Comparison of ENCODE assay signal across 8 cellular contexts in the genomic region with DNA sequence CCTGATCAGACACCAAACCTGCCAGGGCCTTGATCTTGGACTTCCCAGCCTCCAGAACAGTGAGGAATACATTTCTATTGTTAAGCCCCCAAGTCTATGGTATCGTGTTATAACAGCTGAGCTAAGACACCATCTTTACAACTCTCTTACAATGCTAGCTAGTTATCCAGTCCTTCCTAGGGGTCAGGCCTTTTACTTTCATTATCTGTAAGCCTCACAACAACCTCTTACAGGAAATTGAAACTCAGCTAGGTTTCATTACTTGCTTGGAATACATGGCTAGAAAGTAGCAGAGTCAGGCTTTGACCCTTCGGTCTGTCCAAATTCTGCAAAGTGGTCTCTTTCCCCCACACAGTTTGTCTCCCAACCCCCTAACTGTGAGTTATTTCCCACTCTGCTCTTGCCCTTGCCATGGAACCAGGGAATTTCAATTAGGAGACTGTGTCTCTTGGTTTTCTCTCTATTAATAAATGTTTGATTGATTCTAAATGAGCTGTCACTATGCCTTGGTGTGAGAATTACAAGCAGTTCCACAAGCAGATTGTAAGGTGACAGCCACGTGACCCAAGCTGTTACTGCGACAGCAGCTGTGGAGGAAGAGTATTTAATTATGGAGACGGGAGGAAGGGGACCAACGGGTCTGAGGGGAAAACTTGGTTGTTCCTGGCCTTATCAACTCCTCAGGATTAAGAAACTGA. TPM values are rescaled to one million over a fixed set of nuclear protein-coding genes. Genes with fewer than 3 reads are reported as not detected.
DNase-seq lines count a peak whose midpoint lies in the region; ATAC-seq and TF ChIP-seq lines count a peak whose summit lies in the region.

No MANE protein-coding gene starts in this region.

- H3K4me3 Mint-ChIP-seq in glutamatergic neuron (ENCODE audit: unreplicated experiment) = peak overlapping the region; percentile 43

- H3K27ac ChIP-seq in ascending aorta (no peak overlapping the region), brain microvascular endothelial cell (no peak overlapping the region)

- no peaks in the 10 kb centered on the region for H3K36me3 Mint-ChIP-seq in glutamatergic neuron (ENCODE audit: unreplicated experiment)

- peaks cover 0 to 3% of the 10 kb centered on the region in 2 donors for H3K4me1 ChIP-seq in ascending aorta

- ATAC-seq in GM19468 (IDR thresholded peaks at IDR 0.05; ENCODE audit: extremely low read depth, unreplicated experiment) (peak; percentile 78), HG03378 (IDR thresholded peaks at IDR 0.05; ENCODE audit: unreplicated experiment) (peak; percentile 94)

- DNase-seq in GM12864 (ENCODE audit: low read depth) (peak; percentile 35), glutamatergic neuron (peak; percentile 45), ascending aorta (ENCODE audit: low spot score in 2 of 2) (no peak), NCI-H187 (lab: John Stamatoyannopoulos, UW) (no peak), DMS114 treated with DMSO at 0.1 percent for 48 hours (lab: John Stamatoyannopoulos, UW; ENCODE audit: unreplicated experiment) (no peak), brain microvascular endothelial cell (no peak)

- peaks cover 9% of the 10 kb centered on the region for H3K27me3 Mint-ChIP-seq in glutamatergic neuron (ENCODE audit: unreplicated experiment)

- H3K27ac Mint-ChIP-seq in glutamatergic neuron (ENCODE audit: unreplicated experiment) = peak overlapping the region; percentile 86

- H3K9me3 Mint-ChIP-seq in glutamatergic neuron (ENCODE audit: unreplicated experiment) = peaks cover 4% of the 10 kb centered on the region

- H3K4me1 Mint-ChIP-seq in glutamatergic neuron (ENCODE audit: low read depth, unreplicated experiment) = peaks cover 26% of the 10 kb centered on the region

- H3K27me3 ChIP-seq in ascending aorta (no peaks in the 10 kb centered on the region), brain microvascular endothelial cell (replicated peaks) (no peaks in the 10 kb centered on the region)

- TF ChIP-seq CTCF in GM12864 (IDR thresholded peaks at IDR 0.05; ENCODE audit: low read depth, low read length, missing control alignments) (no peak), glutamatergic neuron (IDR thresholded peaks at IDR 0.05; ENCODE audit: partially characterized antibody, unreplicated experiment) (no peak), ascending aorta (IDR thresholded peaks at IDR 0.05) (no peak), brain microvascular endothelial cell (IDR thresholded peaks at IDR 0.05; ENCODE audit: low read depth, low read length, missing control alignments) (no peak)

- in situ Hi-C loops in brain microvascular endothelial cell (cut with HindIII; ENCODE audit: low pct_ligation_motif_present, low sequenced_read_pairs) = loop anchor here (25.0 kb wide), 1 partner anchor 121 kb away; no protein-coding TSS in a partner anchor

- H3K4me3 ChIP-seq in GM12864 (ENCODE audit: low read depth, low read length) = no peak overlapping the region
- no peak overlapping the region for H3K4me3 ChIP-seq in ascending aorta
- H3K4me3 ChIP-seq in brain microvascular endothelial cell (ENCODE audit: low read depth, low read length) = no peak overlapping the region

- no peaks in the 10 kb centered on the region for H3K9me3 ChIP-seq in ascending aorta

- intact Hi-C loops in ascending aorta (cut with DNase I) = no loop called here

- H3K36me3 ChIP-seq in ascending aorta (no peaks in the 10 kb centered on the region), brain microvascular endothelial cell (replicated peaks) (no peaks in the 10 kb centered on the region)

RNA-seq across cellular contexts. Expression of a gene that starts 38.4 kb away (rescaled TPM):
- 24.2 TPM for total RNA-seq in glutamatergic neuron (ENCODE audit: unreplicated experiment)
- total RNA-seq in ascending aorta = 70.6 TPM

Comparison
In these comparisons a context has a peak if more than half of its experiments do, and no peak if none do; other contexts are left out.
1. DNase-seq: peak in GM12864 (single experiment) and glutamatergic neuron (single experiment); none in ascending aorta (0 of 2), NCI-H187 (0 of 2), DMS114 treated with DMSO at 0.1 percent for 48 hours (single experiment) and brain microvascular endothelial cell (single experiment).